In the genomic region with DNA sequence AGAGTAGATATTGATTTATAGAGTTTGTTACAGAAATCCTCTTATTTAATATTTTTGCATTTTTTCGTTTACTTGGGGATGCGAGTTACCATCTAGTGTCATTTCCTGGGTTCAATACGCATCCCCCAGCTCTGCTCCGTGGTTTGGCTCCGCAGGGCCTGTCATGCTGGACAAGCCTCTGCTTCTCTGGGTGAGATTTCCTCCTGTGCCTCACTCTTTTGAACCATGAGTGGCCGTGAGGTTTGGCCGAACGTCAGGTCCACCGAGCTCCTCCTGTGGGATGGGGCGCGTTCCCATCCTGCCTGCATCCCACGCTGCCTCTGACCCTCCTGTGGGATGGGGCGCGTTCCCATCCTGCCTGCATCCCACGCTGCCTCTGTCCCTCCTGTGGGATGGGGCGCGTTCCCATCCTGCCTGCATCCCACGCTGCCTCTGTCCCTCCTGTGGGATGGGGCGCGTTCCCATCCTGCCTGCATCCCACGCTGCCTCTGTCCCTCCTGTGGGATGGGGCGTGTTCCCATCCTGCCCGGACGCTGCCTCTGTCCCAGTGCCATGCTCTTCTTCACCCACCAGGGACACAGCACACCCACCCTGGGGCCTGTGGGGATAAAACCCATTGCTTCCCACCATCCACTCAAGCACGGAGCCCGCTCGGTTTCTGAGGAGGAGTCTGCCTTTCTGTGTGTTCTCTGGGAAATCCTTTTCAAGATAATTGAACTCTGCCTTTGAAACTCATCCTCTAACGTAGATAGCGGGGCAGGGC, we compare ENCODE assay signal across 22 cellular contexts.
"Had no signal": no experiment of that assay in that cellular context is flagged by ENCODE, and none has a peak within 500 bp of the region (broad histone marks: within the 10 kb centered on the region; RNA-seq: fewer than 3 reads in every experiment).

No MANE protein-coding gene starts in this region.

- H3K27ac ChIP-seq: cardiac muscle cell, dorsolateral prefrontal cortex, epithelial cell of prostate, hepatocyte, left lung, ovary, sigmoid colon, tibial artery, vagina had no signal

- H3K27me3 ChIP-seq: ovary, vagina had no signal

- H3K27ac Mint-ChIP-seq: activated naive CD8-positive, alpha-beta T cell treated with anti-CD3 and anti-CD28 coated beads, Interleukin-2, amount 10 ng/mL, durations not matched to agents 7 days and 5 days; activated T-helper 1 cell treated with anti-CD3 and anti-CD28 coated beads, Interleukin-12 subunit alpha, Interleukin-12 subunit beta, Interleukin-2, Interleukin-4 antibody, amounts not matched to agents 30 ng/mL and 10 ng/mL and 1 ng/mL, durations not matched to agents 14 hours and 24 hours and 36 hours; naive B cell; stimulated activated memory B cell treated with anti-CD40 and anti-IgM and Interleukin-4, amounts not matched to agents 10 μg/mL and 1 μg/mL and 100 μg/mL, for 72 hours had no signal

- H3K9me3 Mint-ChIP-seq: activated naive CD8-positive, alpha-beta T cell treated with anti-CD3 and anti-CD28 coated beads, Interleukin-2, amount 10 ng/mL, durations not matched to agents 7 days and 5 days; activated T-helper 1 cell treated with anti-CD3 and anti-CD28 coated beads, Interleukin-12 subunit alpha, Interleukin-12 subunit beta, Interleukin-2, Interleukin-4 antibody, amounts not matched to agents 30 ng/mL and 10 ng/mL and 1 ng/mL, durations not matched to agents 14 hours and 24 hours and 36 hours; neural crest cell; T-cell had no signal

- ATAC-seq: left lung; SK-N-SH treated with all-trans-retinoic acid at 6 μM for 48 hours; stimulated activated memory B cell treated with anti-CD40 and anti-IgM and Interleukin-4, amounts not matched to agents 10 μg/mL and 1 μg/mL and 100 μg/mL, for 72 hours; T-cell had no signal

- DNase-seq: activated CD4-positive, alpha-beta T cell treated with anti-CD3 and anti-CD28 coated beads, Interleukin-2, amount 50 U/mL, for 1 hour; activated naive CD4-positive, alpha-beta T cell treated with Interleukin-2 at 50 U/mL for 16 hours; activated naive CD8-positive, alpha-beta T cell treated with anti-CD3 and anti-CD28 coated beads, Interleukin-2, amount 10 ng/mL, durations not matched to agents 7 days and 5 days; activated T-cell treated with anti-CD3 and anti-CD28 coated beads for 4 hours; foreskin fibroblast; naive B cell; ovary; sigmoid colon; stimulated activated CD4-positive, alpha-beta T cell treated with anti-CD3 and anti-CD28 coated beads, Interleukin-4, amount 100 ng/mL, for 24 hours; T-cell; T1000; tibial artery had no signal

- H3K4me1 ChIP-seq: left lung, sigmoid colon, tibial artery, vagina had no signal

- H3K4me1 Mint-ChIP-seq: activated naive CD8-positive, alpha-beta T cell treated with anti-CD3 and anti-CD28 coated beads, Interleukin-2, amount 10 ng/mL, durations not matched to agents 7 days and 5 days; naive B cell; neural crest cell; stimulated activated memory B cell treated with anti-CD40 and anti-IgM and Interleukin-4, amounts not matched to agents 10 μg/mL and 1 μg/mL and 100 μg/mL, for 72 hours; T-cell had no signal

- H3K36me3 ChIP-seq: cardiac muscle cell, left lung, ovary, sigmoid colon, tibial artery, vagina had no signal

- H3K9me3 ChIP-seq: left lung, ovary, sigmoid colon, vagina had no signal

- H3K36me3 Mint-ChIP-seq: activated naive CD8-positive, alpha-beta T cell treated with anti-CD3 and anti-CD28 coated beads, Interleukin-2, amount 10 ng/mL, durations not matched to agents 7 days and 5 days; naive B cell; stimulated activated memory B cell treated with anti-CD40 and anti-IgM and Interleukin-4, amounts not matched to agents 10 μg/mL and 1 μg/mL and 100 μg/mL, for 72 hours; T-cell had no signal

- H3K4me3 ChIP-seq: cardiac muscle cell, hepatocyte, left lung, ovary, sigmoid colon, tibial artery, vagina had no signal

- H3K4me3 Mint-ChIP-seq: activated naive CD8-positive, alpha-beta T cell treated with anti-CD3 and anti-CD28 coated beads, Interleukin-2, amount 10 ng/mL, durations not matched to agents 7 days and 5 days; activated T-helper 1 cell treated with anti-CD3 and anti-CD28 coated beads, Interleukin-12 subunit alpha, Interleukin-12 subunit beta, Interleukin-2, Interleukin-4 antibody, amounts not matched to agents 30 ng/mL and 10 ng/mL and 1 ng/mL, durations not matched to agents 14 hours and 24 hours and 36 hours; neural crest cell; stimulated activated memory B cell treated with anti-CD40 and anti-IgM and Interleukin-4, amounts not matched to agents 10 μg/mL and 1 μg/mL and 100 μg/mL, for 72 hours; T-cell had no signal
